8 cellular contexts compared by ENCODE assay signal in the genomic region with DNA sequence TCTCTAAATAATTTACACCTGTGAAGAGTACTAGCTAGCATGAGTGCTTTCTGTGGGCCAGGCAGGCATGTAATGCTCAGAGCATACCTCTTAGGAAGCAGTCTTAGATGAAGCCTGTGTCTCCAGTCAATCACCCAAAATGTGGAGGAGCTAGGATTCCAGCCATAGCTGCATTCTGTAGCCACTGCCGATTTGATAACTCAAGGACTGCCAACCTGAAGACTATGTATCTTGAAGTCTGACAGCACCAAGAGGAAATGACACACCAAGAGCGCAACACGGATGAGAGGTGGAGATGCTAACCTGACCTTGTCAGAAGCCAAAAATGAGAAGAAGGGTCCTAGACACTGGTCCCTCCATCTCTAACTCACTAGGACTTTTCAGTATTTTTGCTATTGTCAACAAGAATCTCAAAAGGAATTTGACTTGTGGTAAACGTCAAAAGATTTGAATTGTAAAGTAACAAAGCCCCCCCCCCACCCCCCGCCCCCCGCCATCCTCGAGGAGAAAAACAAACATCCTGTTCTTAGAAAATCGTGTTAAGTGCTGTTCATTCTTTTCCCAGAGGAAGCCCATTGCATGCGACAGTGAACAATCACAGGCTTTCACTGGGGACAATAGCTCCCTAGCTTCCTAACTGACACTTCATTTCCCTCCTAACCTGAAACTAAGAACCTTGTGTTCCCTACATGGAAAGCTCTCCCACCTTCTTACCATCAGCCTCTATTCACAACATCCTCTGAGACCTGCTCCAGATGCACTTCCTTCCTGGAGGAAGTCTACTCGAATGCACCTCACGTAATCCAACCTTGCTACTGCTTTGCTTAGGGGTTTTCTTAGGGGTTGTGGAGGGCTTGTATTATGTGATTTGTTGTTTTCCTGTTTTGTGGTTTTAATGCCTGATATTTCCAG. TPM values are rescaled to one million over a fixed set of nuclear protein-coding genes. Genes with fewer than 3 reads are reported as not detected.
DNase-seq lines count a peak whose midpoint lies in the region; ATAC-seq and TF ChIP-seq lines count a peak whose summit lies in the region.

No MANE protein-coding gene starts in this region.

- CTCF ChIA-PET in CD4-positive, alpha-beta memory T cell (lab: Charles Lee; ENCODE audit: partially characterized antibody) = interaction anchor here (1.0 to 4.3 kb wide), 11 partner anchors 9 to 260 kb away, joined by 3 to 20 read pairs (median 4); no protein-coding TSS in a partner anchor
- CTCF ChIA-PET in naive thymus-derived CD4-positive, alpha-beta T cell (lab: Charles Lee) = interaction anchor here (0.6 to 1.5 kb wide), 2 partner anchors 13 to 69 kb away, joined by 3 to 5 read pairs; no protein-coding TSS in a partner anchor
- CTCF ChIA-PET in GM10248 (lab: Yijun Ruan, JAX) = interaction anchor here (1.0 to 3.0 kb wide), 13 partner anchors 9 to 260 kb away, joined by 3 to 14 read pairs (median 4); no protein-coding TSS in a partner anchor

- no peak overlapping the region for H3K4me3 ChIP-seq in CD4-positive, alpha-beta memory T cell (ENCODE audit: low read length in 2 of 2)
- H3K4me3 ChIP-seq in naive thymus-derived CD4-positive, alpha-beta T cell (ENCODE audit: low read length) = no peak overlapping the region

- H3K4me1 ChIP-seq in CD4-positive, alpha-beta memory T cell (ENCODE audit: insufficient read depth, low read length) = peaks cover 96% of the 10 kb centered on the region
- peaks cover 44 to 77% of the 10 kb centered on the region in 2 donors for H3K4me1 ChIP-seq in naive thymus-derived CD4-positive, alpha-beta T cell (ENCODE audit: control insufficient read depth in 2 of 2, insufficient read depth in 2 of 2, low read length in 2 of 2)

- POLR2A ChIA-PET in CD4-positive, alpha-beta memory T cell (lab: Charles Lee; ENCODE audit: partially characterized antibody) = interaction anchor here (0.6 to 4.4 kb wide), 16 partner anchors 10 to 260 kb away, joined by 3 to 26 read pairs (median 8); a partner anchor contains a TSS
- POLR2A ChIA-PET in naive thymus-derived CD4-positive, alpha-beta T cell (lab: Charles Lee) = interaction anchor here (0.7 to 1.1 kb wide), 5 partner anchors 9 to 58 kb away, joined by 3 to 6 read pairs (median 5); no protein-coding TSS in a partner anchor
- POLR2A ChIA-PET in GM10248 (lab: Yijun Ruan, JAX) = interaction anchor here (0.6 to 1.5 kb wide), 4 partner anchors 13 to 16 kb away, joined by 3 to 8 read pairs (median 5); a partner anchor contains a TSS

- H3K27me3 ChIP-seq in CD4-positive, alpha-beta memory T cell (ENCODE audit: insufficient read depth, low read length) = no peaks in the 10 kb centered on the region
- no peaks in the 10 kb centered on the region for H3K27me3 ChIP-seq in naive thymus-derived CD4-positive, alpha-beta T cell (ENCODE audit: control insufficient read depth in 2 of 2, insufficient read depth in 2 of 2, low read length in 2 of 2)

- no peaks in the 10 kb centered on the region for H3K9me3 ChIP-seq in CD4-positive, alpha-beta memory T cell (ENCODE audit: control insufficient read depth in 1 of 2, low read length in 2 of 2)
- H3K9me3 ChIP-seq in naive thymus-derived CD4-positive, alpha-beta T cell (ENCODE audit: control insufficient read depth in 2 of 3, low read length in 3 of 3) = no peaks in the 10 kb centered on the region

- intact Hi-C loops in CD4-positive, alpha-beta memory T cell (cut with micrococcal nuclease) = loop anchor here (1.0 to 2.0 kb wide), 2 partner anchors 11 to 14 kb away; no protein-coding TSS in a partner anchor
- intact Hi-C loops in naive thymus-derived CD4-positive, alpha-beta T cell (cut with micrococcal nuclease) = loop anchor here in 1 of 2 donors (1.0 kb wide), 1 partner anchor 8 kb away; no protein-coding TSS in a partner anchor

- peak in 3 of 5 donors; percentile 22 to 57 (median 34) for DNase-seq in CD4-positive, alpha-beta memory T cell
- peak; percentile 46 for DNase-seq in M059J (ENCODE audit: low read depth)
- DNase-seq in naive thymus-derived CD4-positive, alpha-beta T cell = peak in 1 of 9 donors; percentile 35
- no peak for DNase-seq in GM10248 (ENCODE audit: extremely low spot score)
- no peak for DNase-seq in central memory CD4-positive, alpha-beta T cell

- H3K36me3 ChIP-seq in CD4-positive, alpha-beta memory T cell (ENCODE audit: insufficient read depth, low read length) = no peaks in the 10 kb centered on the region
- H3K36me3 ChIP-seq in naive thymus-derived CD4-positive, alpha-beta T cell (ENCODE audit: control insufficient read depth in 2 of 3, insufficient read depth in 3 of 3, low read length in 3 of 3) = no peaks in the 10 kb centered on the region

- H3K36me3 Mint-ChIP-seq in CD4-positive, alpha-beta memory T cell = peaks cover 30 to 55% of the 10 kb centered on the region in 2 donors
- H3K36me3 Mint-ChIP-seq in brain = peaks cover 56% of the 10 kb centered on the region
- peaks cover 0 to 24% (median 4%) of the 10 kb centered on the region in 5 donors for H3K36me3 Mint-ChIP-seq in naive thymus-derived CD4-positive, alpha-beta T cell

- peaks cover 84 to 99% (median 94%) of the 10 kb centered on the region in 4 donors for H3K4me1 Mint-ChIP-seq in CD4-positive, alpha-beta memory T cell
- H3K4me1 Mint-ChIP-seq in brain = peaks cover 96% of the 10 kb centered on the region
- peaks cover 58 to 97% (median 88%) of the 10 kb centered on the region in 7 donors for H3K4me1 Mint-ChIP-seq in naive thymus-derived CD4-positive, alpha-beta T cell

- ATAC-seq in naive thymus-derived CD4-positive, alpha-beta T cell = peak; percentile 43
- ATAC-seq in HG03520 (IDR thresholded peaks at IDR 0.05; ENCODE audit: unreplicated experiment) (no peak), GM21360 (IDR thresholded peaks at IDR 0.05; ENCODE audit: unreplicated experiment) (no peak)

- peak overlapping the region; percentile 78 to 96 (median 92) for H3K27ac Mint-ChIP-seq in CD4-positive, alpha-beta memory T cell
- peak overlapping the region in 4 of 5 experiments; percentile 28 to 97 (median 34) for H3K27ac Mint-ChIP-seq in brain
- peak overlapping the region; percentile 14 to 92 (median 68) for H3K27ac Mint-ChIP-seq in naive thymus-derived CD4-positive, alpha-beta T cell

- no peaks in the 10 kb centered on the region for H3K9me3 Mint-ChIP-seq in CD4-positive, alpha-beta memory T cell
- H3K9me3 Mint-ChIP-seq in brain = peaks cover 0 to 3% (median 0%) of the 10 kb centered on the region in 5 experiments
- H3K9me3 Mint-ChIP-seq in naive thymus-derived CD4-positive, alpha-beta T cell = peaks cover 0 to 4% (median 0%) of the 10 kb centered on the region in 11 donors

- peak overlapping the region; percentile 63 for H3K27ac ChIP-seq in CD4-positive, alpha-beta memory T cell (ENCODE audit: low read depth, low read length)
- no peak overlapping the region for H3K27ac ChIP-seq in naive thymus-derived CD4-positive, alpha-beta T cell (ENCODE audit: low read depth, low read length)

- no peak for TF ChIP-seq CTCF in brain (conservative IDR thresholded peaks at IDR 0.05)
- no peak for TF ChIP-seq CTCF in GM10248 (IDR thresholded peaks at IDR 0.05; ENCODE audit: control extremely low read depth, extremely low read depth, low read depth, missing control alignments)

- H3K4me3 Mint-ChIP-seq in CD4-positive, alpha-beta memory T cell = peak overlapping the region in 7 of 8 donors; percentile 61 to 90 (median 78)
- peak overlapping the region in 2 of 5 experiments; percentile 7 to 34 for H3K4me3 Mint-ChIP-seq in brain
- peak overlapping the region; percentile 23 to 78 (median 58) for H3K4me3 Mint-ChIP-seq in naive thymus-derived CD4-positive, alpha-beta T cell

- no peaks in the 10 kb centered on the region for H3K27me3 Mint-ChIP-seq in CD4-positive, alpha-beta memory T cell
- H3K27me3 Mint-ChIP-seq in brain = no peaks in the 10 kb centered on the region
- H3K27me3 Mint-ChIP-seq in naive thymus-derived CD4-positive, alpha-beta T cell = no peaks in the 10 kb centered on the region

RNA-seq across cellular contexts. Expression of a gene that starts 14.7 kb away (rescaled TPM):
- total RNA-seq in CD4-positive, alpha-beta memory T cell = 10 to 100 TPM; 56.1 to 60.9 TPM
- polyA plus RNA-seq in CD4-positive, alpha-beta memory T cell = 100 to 1,000 TPM in 1 of 2 donors, 10 to 100 TPM in 1; 59.3 to 107 TPM
- total RNA-seq in M059J (2014; rRNA removed; shearing (Covaris generic)) = 63.4 and 78.4 TPM in 2 replicates
- polyA plus RNA-seq in brain (ENCODE audit: insufficient read depth, low read depth, low replicate concordance) = 25.9 TPM
- total RNA-seq in naive thymus-derived CD4-positive, alpha-beta T cell = 10 to 100 TPM; 15.9 to 96.3 (median 17.7) TPM
- 10 to 100 TPM; 26.7 to 29.2 TPM for polyA plus RNA-seq in naive thymus-derived CD4-positive, alpha-beta T cell

Comparison
In these comparisons a context has a peak if more than half of its experiments do, and no peak if none do; other contexts are left out.
1. DNase-seq: peak in CD4-positive, alpha-beta memory T cell (3 of 5) and M059J (single experiment); none in GM10248 (single experiment) and central memory CD4-positive, alpha-beta T cell (single experiment).
2. H3K27ac Mint-ChIP-seq: peak in every context shown above with its lines; median percentile 92 in CD4-positive, alpha-beta memory T cell; 68 in naive thymus-derived CD4-positive, alpha-beta T cell; 34 in brain.